ENCODE assay signal across 10 cellular contexts in genomic region chr1:32339363-32339978, GRCh38. TPM values are rescaled to one million over a fixed set of nuclear protein-coding genes. Genes with fewer than 3 reads are reported as not detected.
A peak's percentile ranks its signal among the peaks of the same experiment; 100 is the strongest.
DNase-seq lines count a peak whose midpoint lies in the region; ATAC-seq, FAIRE-seq and TF ChIP-seq lines count a peak whose summit lies in the region.
"Had no signal": no experiment of that assay in that cellular context is flagged by ENCODE, and none has a peak within 500 bp of the region (broad histone marks: within the 10 kb centered on the region; RNA-seq: fewer than 3 reads in every experiment).

No MANE protein-coding gene starts in this region.

- H3K4me3 ChIP-seq in fibroblast of the aortic adventitia (ENCODE audit: low read depth, low read length) (no peak overlapping the region), psoas muscle (no peak overlapping the region)
- H3K4me3 ChIP-seq: GM23338 had no signal

- H3K27me3 ChIP-seq in psoas muscle (ENCODE audit: insufficient read depth in 3 of 3, low read length in 2 of 3): no peaks in the 10 kb centered on the region

- no peaks in the 10 kb centered on the region for H3K36me3 ChIP-seq in psoas muscle (ENCODE audit: insufficient read depth in 1 of 2, low read depth in 1 of 2)

- no peak overlapping the region for H3K27ac ChIP-seq in psoas muscle

- no peaks in the 10 kb centered on the region for H3K9me3 ChIP-seq in psoas muscle

- DNase-seq in AML-193 (lab: John Stamatoyannopoulos, UW) (peak; percentile 68 to 73), GM19239 (ENCODE audit: insufficient read length, low spot score) (no peak), UCSD-AML1 (lab: John Stamatoyannopoulos, UW; ENCODE audit: unreplicated experiment) (peak; percentile 33), fibroblast of the aortic adventitia (ENCODE audit: low read depth) (peak; percentile 59), AG08395 (ENCODE audit: low spot score) (no peak), posterior vena cava (ENCODE audit: low spot score) (no peak), psoas muscle (no peak)
- DNase-seq: effector memory CD4-positive, alpha-beta T cell had no signal

- H3K4me1 ChIP-seq in psoas muscle: no peaks in the 10 kb centered on the region

- TF ChIP-seq CTCF in fibroblast of the aortic adventitia (IDR thresholded peaks at IDR 0.05; ENCODE audit: insufficient read depth, low read length): no peak
- TF ChIP-seq CTCF in psoas muscle (IDR thresholded peaks at IDR 0.05): no peak

- FAIRE-seq in GM19239 (lab: Jason Lieb, UNC): peak; percentile 76

- ATAC-seq in GM21423 (IDR thresholded peaks at IDR 0.05; ENCODE audit: unreplicated experiment): no peak
- ATAC-seq in psoas muscle: no peak
- ATAC-seq: GM23338 had no signal

- WGBS in psoas muscle, 3 donors: 82 to 90% (median 87%) methylated on average over 5 of the region's 5 CpGs

- intact Hi-C loops in posterior vena cava (cut with DNase I): no loop called here
- intact Hi-C loops in psoas muscle (cut with DNase I): no loop called here

RNA-seq across cellular contexts. Expression of gene MARCKSL1, which starts 3.4 kb away (rescaled TPM):
- total RNA-seq in fibroblast of the aortic adventitia (ENCODE audit: low replicate concordance): 14.4 and 106 TPM in 2 replicates
- 10 to 100 TPM; 40.9 to 43.9 TPM for total RNA-seq in posterior vena cava
- total RNA-seq in psoas muscle: 1 to 10 TPM; 5.6 to 9.5 (median 8.8) TPM
- polyA plus RNA-seq in psoas muscle: 10 to 100 TPM in 2 of 3 donors, 1 to 10 TPM in 1; 9.4 to 12.9 (median 12.2) TPM

RNA-seq across cellular contexts. Expression of gene FAM229A, which starts 22.8 kb away (rescaled TPM):
- total RNA-seq in fibroblast of the aortic adventitia (ENCODE audit: low replicate concordance) (1.6 and 1.7 TPM in 2 replicates), posterior vena cava (1 to 10 TPM; 4.4 to 5.4 TPM), psoas muscle (1 to 10 TPM in 3 of 4 donors, under 1 TPM in 1; 0.98 to 4.0 (median 1.7) TPM)
- 1 to 10 TPM; 1.8 to 3.1 (median 2.1) TPM for polyA plus RNA-seq in psoas muscle

RNA-seq across cellular contexts. Expression of gene TSSK3, which starts 22.9 kb away (rescaled TPM):
- 1.2 and 2.3 TPM in 2 replicates for total RNA-seq in fibroblast of the aortic adventitia (ENCODE audit: low replicate concordance)
- total RNA-seq in posterior vena cava: 1 to 10 TPM; 2.6 to 3.9 TPM
- 1 to 10 TPM in 1 of 4 donors, not detected in 3; 1.5 TPM for total RNA-seq in psoas muscle
- polyA plus RNA-seq in psoas muscle: 1 to 10 TPM in 1 of 3 donors, under 1 TPM in 2; 0.10 to 4.0 (median 0.12) TPM
- total RNA-seq: GM23338 had no signal
- polyA plus RNA-seq: GM23338 had no signal

RNA-seq across cellular contexts. Expression of gene HDAC1, which starts 47.6 kb away (rescaled TPM):
- 42.9 and 95.8 TPM in 2 replicates for total RNA-seq in fibroblast of the aortic adventitia (ENCODE audit: low replicate concordance)
- 10 to 100 TPM; 36.6 to 40.8 TPM for total RNA-seq in posterior vena cava
- total RNA-seq in psoas muscle: 10 to 100 TPM; 11.8 to 17.2 (median 14.6) TPM
- 10 to 100 TPM; 13.8 to 23.1 (median 17.0) TPM for polyA plus RNA-seq in psoas muscle

RNA-seq across cellular contexts. Expression of gene BSDC1, which starts 54.8 kb away (rescaled TPM):
- 47.6 and 52.3 TPM in 2 replicates for total RNA-seq in fibroblast of the aortic adventitia (ENCODE audit: low replicate concordance)
- 10 to 100 TPM; 37.2 to 42.5 TPM for total RNA-seq in posterior vena cava
- total RNA-seq in psoas muscle: 10 to 100 TPM; 29.5 to 59.1 (median 34.5) TPM
- 10 to 100 TPM; 25.4 to 68.4 (median 29.6) TPM for polyA plus RNA-seq in psoas muscle

Comparison
In these comparisons a context has a peak if more than half of its experiments do, and no peak if none do; other contexts are left out.
1. DNase-seq: peak in AML-193 (2 of 2), UCSD-AML1 (single experiment) and fibroblast of the aortic adventitia (single experiment); none in GM19239 (single experiment), AG08395 (single experiment), posterior vena cava (single experiment) and psoas muscle (0 of 2).